In genomic region chr12:123681605-123682004, GRCh38 we compare ENCODE assay signal across 1 cellular context.
TF ChIP-seq lines count a peak whose summit lies in the region.

No MANE protein-coding gene starts in this region.

TF ChIP-seq in GM12878, 131 proteins besides CTCF, POLR2A, EP300 and RAD21:
- peak; percentile 73 to 82 for TF ChIP-seq IKZF2 (IDR thresholded peaks at IDR 0.05)
- TF ChIP-seq FOXM1 (IDR thresholded peaks at IDR 0.05; ENCODE audit: low read depth, low read length) = peak; percentile 86; the same call in 1 of the 2 replicates
- TF ChIP-seq SREBF2 (IDR thresholded peaks at IDR 0.05; ENCODE audit: low read length) = no peak
- TF ChIP-seq POU2F2 (IDR thresholded peaks at IDR 0.05; ENCODE audit: borderline replicate concordance, low read depth, low read length) = no peak
- 0 out of 2 replicates have a peak, but pooled peaks have one; percentile 26 for TF ChIP-seq CREB1 (IDR thresholded peaks at IDR 0.05; ENCODE audit: low read depth)
- no peak for TF ChIP-seq ZNF384 (IDR thresholded peaks at IDR 0.05; ENCODE audit: borderline replicate concordance, low read depth, low read length)
- peak; percentile 87 for TF ChIP-seq NFIC (IDR thresholded peaks at IDR 0.05; ENCODE audit: low read depth, low read length)
- peak; percentile 94 for TF ChIP-seq ATF2 (IDR thresholded peaks at IDR 0.05; ENCODE audit: low read length)
- TF ChIP-seq USF2 (IDR thresholded peaks at IDR 0.05; ENCODE audit: borderline replicate concordance, low read depth, low read length) = no peak
- 0 out of 2 replicates have a peak, but pooled peaks have one; percentile 56 for TF ChIP-seq IRF4 (IDR thresholded peaks at IDR 0.05; ENCODE audit: low read depth, low read length)
- no peak for TF ChIP-seq RCOR1 (conservative IDR thresholded peaks at IDR 0.05; ENCODE audit: low read depth, low read length)
- TF ChIP-seq GABPA (IDR thresholded peaks at IDR 0.05; ENCODE audit: low read depth) = 0 out of 2 replicates have a peak, but pooled peaks have one; percentile 24
- TF ChIP-seq EED (IDR thresholded peaks at IDR 0.05; ENCODE audit: low read depth) = peak; percentile 37; the same call in 1 of the 2 replicates
- TF ChIP-seq CUX1 (IDR thresholded peaks at IDR 0.05; ENCODE audit: insufficient replicate concordance, low read depth, low read length) = no peak
- TF ChIP-seq CREM (IDR thresholded peaks at IDR 0.05; ENCODE audit: low read depth) = peak; percentile 30; the same call in 1 of the 2 replicates
- TF ChIP-seq LARP7 (IDR thresholded peaks at IDR 0.05) = no peak
- no peak for TF ChIP-seq NBN (IDR thresholded peaks at IDR 0.05)
- no peak for TF ChIP-seq SMAD5 (IDR thresholded peaks at IDR 0.05; ENCODE audit: low read depth)
- TF ChIP-seq ZZZ3 (IDR thresholded peaks at IDR 0.05; ENCODE audit: control insufficient read depth, insufficient read length, low read depth) = no peak
- TF ChIP-seq JUNB (IDR thresholded peaks at IDR 0.05) = peak; percentile 93
- peak; percentile 70 for TF ChIP-seq RUNX3 (IDR thresholded peaks at IDR 0.05; ENCODE audit: low read length)
- TF ChIP-seq MEF2B (IDR thresholded peaks at IDR 0.05; ENCODE audit: partially characterized antibody, poor library complexity, severe bottlenecking) = peak; percentile 93
- TF ChIP-seq STAT3 (IDR thresholded peaks at IDR 0.05; ENCODE audit: low read depth, low read length) = no peak
- TF ChIP-seq MTA3 (IDR thresholded peaks at IDR 0.05; ENCODE audit: borderline replicate concordance, low read length) = peak; percentile 39; the same call in 1 of the 2 replicates
- TF ChIP-seq BCL3 (IDR thresholded peaks at IDR 0.05; ENCODE audit: borderline replicate concordance, insufficient read depth, low read depth, low read length, poor library complexity, severe bottlenecking) = peak; percentile 41
- no peak for TF ChIP-seq SUPT20H (IDR thresholded peaks at IDR 0.05; ENCODE audit: borderline replicate concordance, control insufficient read depth, low read depth, low read length)
- no peak for TF ChIP-seq ZNF274 (IDR thresholded peaks at IDR 0.05; ENCODE audit: insufficient read depth, insufficient read length)
- no peak for TF ChIP-seq MXI1 (IDR thresholded peaks at IDR 0.05; ENCODE audit: low read depth, low read length)
- no peak for TF ChIP-seq HDAC6 (IDR thresholded peaks at IDR 0.05; ENCODE audit: unreplicated experiment)
- TF ChIP-seq IKZF1 (conservative IDR thresholded peaks at IDR 0.05) = peak; percentile 56
- peak; percentile 68; the same call in 1 of the 2 replicates for TF ChIP-seq ATF7 (IDR thresholded peaks at IDR 0.05; ENCODE audit: low read depth)
- TF ChIP-seq TCF7 (IDR thresholded peaks at IDR 0.05; ENCODE audit: borderline replicate concordance) = 0 out of 2 replicates have a peak, but pooled peaks have one; percentile 14
- peak in 1 of 2 experiments; percentile 76; a peak in 1 of 4 replicates for TF ChIP-seq CEBPB (IDR thresholded peaks at IDR 0.05; ENCODE audit: borderline replicate concordance in 1 of 2, low read depth in 2 of 2, low read length in 2 of 2)
- TF ChIP-seq MEF2A (IDR thresholded peaks at IDR 0.05; ENCODE audit: insufficient read depth, low read depth, low read length) = peak; percentile 84
- no peak for TF ChIP-seq SMAD1 (IDR thresholded peaks at IDR 0.05; ENCODE audit: low read depth, partially characterized antibody)
